Comparison of ENCODE assay signal across 2 cellular contexts in genomic region chr7:30796105-30796869, GRCh38.
TF ChIP-seq lines count a peak whose summit lies in the region.

No MANE protein-coding gene starts in this region.

TF ChIP-seq in IMR-90, 13 proteins besides CTCF, POLR2A, EP300 and RAD21:
- TF ChIP-seq NFE2L2 (IDR thresholded peaks at IDR 0.05; ENCODE audit: low read depth, low read length) = no peak
- 0 out of 2 replicates have a peak, but pooled peaks have one; percentile 20 for TF ChIP-seq FOS (IDR thresholded peaks at IDR 0.05; ENCODE audit: low read depth, low read length)
TF ChIP-seq in IMR-90: peak in this region for 1.

TF ChIP-seq in endothelial cell of umbilical vein, 7 proteins besides CTCF, POLR2A, EP300 and RAD21:
- no peak for TF ChIP-seq EZH2 (IDR thresholded peaks at IDR 0.05; ENCODE audit: borderline replicate concordance, low read depth, low read length, severe bottlenecking)
- peak; percentile 47 for TF ChIP-seq FOS (IDR thresholded peaks at IDR 0.05; ENCODE audit: borderline replicate concordance, insufficient read depth, low read length)
- TF ChIP-seq GATA2 (IDR thresholded peaks at IDR 0.05; ENCODE audit: insufficient read depth, insufficient read length, low read depth, low read length) = no peak
- peak; percentile 61 for TF ChIP-seq JUN (IDR thresholded peaks at IDR 0.05; ENCODE audit: borderline replicate concordance, insufficient read depth, insufficient read length, low read depth)
